Comparison of ENCODE assay signal across 13 cellular contexts in the genomic region with DNA sequence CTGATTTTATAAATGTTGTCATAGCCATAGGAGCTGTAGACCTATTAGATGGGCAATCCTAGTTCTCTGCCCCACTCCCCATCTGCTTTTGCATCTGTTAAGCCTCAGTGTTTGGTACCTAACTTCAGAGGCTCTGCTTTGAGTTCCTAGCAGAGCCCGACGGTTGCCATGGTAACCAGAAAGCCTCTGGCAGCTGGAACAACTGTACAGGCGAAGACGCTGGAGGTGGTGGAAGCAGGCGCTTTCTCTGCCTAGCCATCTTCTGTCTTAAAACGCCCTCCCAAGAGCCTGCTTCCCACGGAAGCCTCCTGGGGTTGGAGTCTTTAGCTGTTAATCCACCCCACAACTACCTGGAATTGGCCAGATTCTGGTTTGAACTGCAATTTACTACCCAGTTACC. TPM values are rescaled to one million over a fixed set of nuclear protein-coding genes. Genes with fewer than 3 reads are reported as not detected.
DNase-seq lines count a peak whose midpoint lies in the region; ATAC-seq and TF ChIP-seq lines count a peak whose summit lies in the region.
"Had no signal": no experiment of that assay in that cellular context is flagged by ENCODE, and none has a peak within 500 bp of the region (broad histone marks: within the 10 kb centered on the region; RNA-seq: fewer than 3 reads in every experiment).

No MANE protein-coding gene starts in this region.

- H3K9me3 ChIP-seq in HUES64 (ENCODE audit: insufficient read depth, low read depth, low read length) (no peaks in the 10 kb centered on the region), heart right ventricle (no peaks in the 10 kb centered on the region)

- H3K27ac ChIP-seq in HUES64 (ENCODE audit: low read depth, low read length) (no peak overlapping the region), heart right ventricle (no peak overlapping the region)

- in situ Hi-C loops in astrocyte of the spinal cord (cut with HindIII; ENCODE audit: low sequenced_read_pairs), result no loop called here

- H3K4me3 ChIP-seq in HUES64 (ENCODE audit: low read length) (peak overlapping the region; percentile 64), astrocyte of the spinal cord (ENCODE audit: low read depth, low read length) (no peak overlapping the region), heart right ventricle (no peak overlapping the region)

- peaks cover 18% of the 10 kb centered on the region; the same call in 1 of the 2 replicates for H3K27me3 ChIP-seq in HUES64 (ENCODE audit: insufficient read depth, low read length)
- H3K27me3 ChIP-seq in heart right ventricle, result peaks cover 0 to 14% (median 7%) of the 10 kb centered on the region in 7 donors

- no peaks in the 10 kb centered on the region for H3K36me3 ChIP-seq in HUES64 (ENCODE audit: insufficient read depth, low read length)
- no peaks in the 10 kb centered on the region for H3K36me3 ChIP-seq in heart right ventricle

- ATAC-seq in heart right ventricle (no peak), HG02759 (IDR thresholded peaks at IDR 0.05; ENCODE audit: unreplicated experiment) (no peak)

- H3K9ac ChIP-seq in HUES64 (ENCODE audit: low read depth, low read length), result no peak overlapping the region

- intact Hi-C loops in heart right ventricle (cut with DNase I), result no loop called here

- DNase-seq in Ammon's horn (ENCODE audit: low spot score), result peak; percentile 41
- peak; percentile 4 for DNase-seq in astrocyte of the spinal cord (ENCODE audit: low read depth, low spot score)
- DNase-seq in mesenteric fat pad (ENCODE audit: low spot score), result peak; percentile 47
- DNase-seq in activated CD8-positive, alpha-beta memory T cell treated with anti-CD3 and anti-CD28 coated beads, Interleukin-2, amount 50 U/mL, for 4 hours, result no peak
- DNase-seq in AML-193 (lab: John Stamatoyannopoulos, UW), result no peak
- no peak for DNase-seq in heart right ventricle
- DNase-seq: MV-4-11, OCI-M1 had no signal

- 33% methylated on average over 7 of the region's 7 CpGs for WGBS in HUES64
- WGBS in heart right ventricle, 2 donors, result 13 to 15% methylated on average over 7 of the region's 7 CpGs

- 0 out of 2 replicates have a peak, but pooled peaks cover 4% of the 10 kb centered on the region for H3K4me1 ChIP-seq in HUES64 (ENCODE audit: insufficient read depth, low read length)
- peaks cover 0 to 4% (median 0%) of the 10 kb centered on the region in 9 donors for H3K4me1 ChIP-seq in heart right ventricle

- TF ChIP-seq CTCF in astrocyte of the spinal cord (IDR thresholded peaks at IDR 0.05; ENCODE audit: low read depth, low read length) (no peak), heart right ventricle (IDR thresholded peaks at IDR 0.05) (no peak)

RNA-seq across cellular contexts. Expression of a gene that starts 0.9 kb away (rescaled TPM):
- polyA plus RNA-seq in HUES64 (2013, experiment 1 of 2), result 0.05 TPM
- polyA plus RNA-seq in HUES64 (2013, experiment 2 of 2), result 0.06 TPM
- total RNA-seq in mesenteric fat pad (0.16 TPM), heart right ventricle (not detected)
- not detected for polyA plus RNA-seq in heart right ventricle
- total RNA-seq: dermis microvascular lymphatic vessel endothelial cell, osteocyte had no signal
- polyA plus RNA-seq: BJ had no signal

Comparison
In these comparisons a context has a peak if more than half of its experiments do, and no peak if none do; other contexts are left out.
1. DNase-seq: peak in Ammon's horn (single experiment), astrocyte of the spinal cord (single experiment) and mesenteric fat pad (single experiment); none in activated CD8-positive, alpha-beta memory T cell treated with anti-CD3 and anti-CD28 coated beads, Interleukin-2, amount 50 U/mL, for 4 hours (single experiment), AML-193 (0 of 2) and heart right ventricle (0 of 2).